ENCODE assay signal across 8 cellular contexts in genomic region chr7:142854505-142855400, GRCh38.
DNase-seq lines count a peak whose midpoint lies in the region; ATAC-seq and TF ChIP-seq lines count a peak whose summit lies in the region.

Gene EPHB6 (plus strand): TSS chr7:142855076. CDS start chr7:142863228, 8,152 bp downstream.

- H3K27me3 ChIP-seq in mucosa of stomach (ENCODE audit: control insufficient read depth, insufficient read depth, low read length): peaks cover 14% of the 10 kb centered on the region

- H3K9me3 ChIP-seq in mucosa of stomach (ENCODE audit: control insufficient read depth, low read length): no peaks in the 10 kb centered on the region

- peak within 1 kb of the TSS; percentile 75 for H3K9ac ChIP-seq in mucosa of stomach (ENCODE audit: low read length)

- peak; percentile 47 for ATAC-seq in HG03039 (IDR thresholded peaks at IDR 0.05; ENCODE audit: unreplicated experiment)
- ATAC-seq in stimulated activated memory B cell treated with anti-CD40 and anti-IgM and Interleukin-4, amounts not matched to agents 10 μg/mL and 1 μg/mL and 100 μg/mL, for 72 hours: peak; percentile 84

- peak; percentile 65 for TF ChIP-seq POLR2A in erythroblast (IDR thresholded peaks at IDR 0.05; ENCODE audit: low read length)

- peak within 1 kb of the TSS; percentile 94 for H3K4me3 Mint-ChIP-seq in stimulated activated memory B cell treated with anti-CD40 and anti-IgM and Interleukin-4, amounts not matched to agents 10 μg/mL and 1 μg/mL and 100 μg/mL, for 72 hours

- no peaks in the 10 kb centered on the region for H3K27me3 Mint-ChIP-seq in stimulated activated memory B cell treated with anti-CD40 and anti-IgM and Interleukin-4, amounts not matched to agents 10 μg/mL and 1 μg/mL and 100 μg/mL, for 72 hours

- H3K4me3 ChIP-seq in mucosa of stomach (ENCODE audit: low read length): peak within 1 kb of the TSS; percentile 85

- no peaks in the 10 kb centered on the region for H3K9me3 Mint-ChIP-seq in stimulated activated memory B cell treated with anti-CD40 and anti-IgM and Interleukin-4, amounts not matched to agents 10 μg/mL and 1 μg/mL and 100 μg/mL, for 72 hours

- H3K36me3 ChIP-seq in mucosa of stomach (ENCODE audit: control insufficient read depth, insufficient read depth, low read length): no peaks in the 10 kb centered on the region

- H3K4me1 Mint-ChIP-seq in stimulated activated memory B cell treated with anti-CD40 and anti-IgM and Interleukin-4, amounts not matched to agents 10 μg/mL and 1 μg/mL and 100 μg/mL, for 72 hours: peaks cover 42% of the 10 kb centered on the region

- peaks cover 12% of the 10 kb centered on the region for H3K4me1 ChIP-seq in mucosa of stomach (ENCODE audit: control insufficient read depth, insufficient read depth, low read length)

- peak within 1 kb of the TSS; percentile 91 for H3K27ac Mint-ChIP-seq in stimulated activated memory B cell treated with anti-CD40 and anti-IgM and Interleukin-4, amounts not matched to agents 10 μg/mL and 1 μg/mL and 100 μg/mL, for 72 hours

- no peaks in the 10 kb centered on the region for H3K36me3 Mint-ChIP-seq in stimulated activated memory B cell treated with anti-CD40 and anti-IgM and Interleukin-4, amounts not matched to agents 10 μg/mL and 1 μg/mL and 100 μg/mL, for 72 hours

- DNase-seq in NCI-H2081 (lab: John Stamatoyannopoulos, UW) (peak; percentile 72 to 78), NCI-H2081 treated with DMSO at 0.1 percent for 48 hours (lab: John Stamatoyannopoulos, UW) (no peak), NCI-H748 treated with DMSO at 0.1 percent for 48 hours (lab: John Stamatoyannopoulos, UW) (peak; percentile 28), activated T-cell treated with anti-CD3 and anti-CD28 coated beads for 48 hours (ENCODE audit: low read depth) (peak; percentile 60), erythroblast (lab: John Stamatoyannopoulos, UW) (peak; percentile 83 to 90)
